23 cellular contexts compared by ENCODE assay signal in the genomic region with DNA sequence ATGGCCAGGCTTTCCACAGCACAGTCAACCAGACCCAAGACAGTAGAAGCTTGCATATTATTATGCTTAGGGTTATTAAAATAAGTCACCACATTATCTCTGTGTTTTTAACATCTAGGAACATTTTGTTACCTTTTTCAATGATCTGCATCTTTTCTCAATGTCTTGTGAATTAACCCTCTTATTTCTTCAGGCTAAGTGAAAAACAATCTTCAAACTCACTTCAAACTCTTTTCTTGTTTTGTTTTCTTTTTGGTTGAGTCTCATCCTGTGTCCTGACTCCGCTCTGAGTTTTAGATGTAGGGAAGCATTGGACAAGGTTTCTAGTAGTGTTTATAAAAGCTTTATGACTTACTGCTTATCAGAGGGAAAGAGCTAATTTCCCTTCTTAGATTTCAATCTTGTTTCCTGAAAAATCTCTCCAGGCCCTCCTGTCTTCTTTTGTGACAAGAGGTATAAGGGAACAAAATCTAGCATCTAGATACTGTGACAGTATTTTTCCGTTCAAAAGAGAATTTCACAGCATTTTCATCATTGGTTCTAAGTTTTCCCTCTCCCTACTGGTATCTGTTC. TPM values are rescaled to one million over a fixed set of nuclear protein-coding genes. Genes with fewer than 3 reads are reported as not detected.
DNase-seq lines count a peak whose midpoint lies in the region; ATAC-seq and TF ChIP-seq lines count a peak whose summit lies in the region.
"Had no signal": no experiment of that assay in that cellular context is flagged by ENCODE, and none has a peak within 500 bp of the region (broad histone marks: within the 10 kb centered on the region; RNA-seq: fewer than 3 reads in every experiment).

No MANE protein-coding gene starts in this region.

- no peak overlapping the region for H4K91ac ChIP-seq in trophoblast cell (ENCODE audit: low read depth, low read length)

- CTCF ChIA-PET in activated naive CD4-positive, alpha-beta T cell treated with anti-CD3 and anti-CD28 coated beads, Interleukin-2, amount 10 ng/mL, durations not matched to agents 7 days and 5 days (lab: Charles Lee), result no interaction called here
- CTCF ChIA-PET in activated naive CD4-positive, alpha-beta T cell treated with anti-CD3 and anti-CD28 coated beads for 36 hours (lab: Charles Lee), result interaction anchor here (0.5 to 1.7 kb wide), 3 partner anchors 82 to 1021 kb away, joined by 3 read pairs; no protein-coding TSS in a partner anchor

- H3K9me3 ChIP-seq in mesodermal cell (ENCODE audit: control insufficient read depth, low read length) (no peaks in the 10 kb centered on the region), trophoblast cell (ENCODE audit: insufficient read depth, low read depth, low read length) (no peaks in the 10 kb centered on the region)
- H3K9me3 ChIP-seq: BE2C, Caco-2 had no signal

- no peaks in the 10 kb centered on the region for H3K36me3 Mint-ChIP-seq in activated naive CD4-positive, alpha-beta T cell treated with anti-CD3 and anti-CD28 coated beads, Interleukin-2, amount 10 ng/mL, durations not matched to agents 7 days and 5 days
- no peaks in the 10 kb centered on the region for H3K36me3 Mint-ChIP-seq in activated naive CD4-positive, alpha-beta T cell treated with anti-CD3 and anti-CD28 coated beads for 36 hours (ENCODE audit: low read depth)

- no peak overlapping the region for H2AK5ac ChIP-seq in trophoblast cell (ENCODE audit: low read length)

- H3K27ac ChIP-seq in mesodermal cell (ENCODE audit: low read depth, low read length, severe bottlenecking) (peak overlapping the region; percentile 68), trophoblast cell (ENCODE audit: low read depth, low read length) (no peak overlapping the region)
- H3K27ac ChIP-seq: HL-60 had no signal

- H3K14ac ChIP-seq in trophoblast cell (ENCODE audit: low read length), result no peak overlapping the region

- no peak overlapping the region for H4K8ac ChIP-seq in trophoblast cell (ENCODE audit: low read depth, low read length)

- no peaks in the 10 kb centered on the region for H3K79me1 ChIP-seq in trophoblast cell (ENCODE audit: low read length)

- no peak for ATAC-seq in HG02973 (IDR thresholded peaks at IDR 0.05; ENCODE audit: unreplicated experiment)
- ATAC-seq: K562 had no signal

- H3K4me3 ChIP-seq in mesodermal cell (ENCODE audit: extremely low read depth, insufficient read depth, low read length, poor library complexity, severe bottlenecking) (no peak overlapping the region), trophoblast cell (ENCODE audit: low read depth, low read length) (no peak overlapping the region)
- H3K4me3 ChIP-seq: K562 had no signal

- no peak for DNase-seq in activated naive CD4-positive, alpha-beta T cell treated with anti-CD3 and anti-CD28 coated beads, Interleukin-2, amount 10 ng/mL, durations not matched to agents 7 days and 5 days
- no peak for DNase-seq in activated naive CD4-positive, alpha-beta T cell treated with anti-CD3 and anti-CD28 coated beads for 36 hours
- no peak for DNase-seq in trophoblast cell
- DNase-seq in AG20443 (ENCODE audit: low spot score), result no peak
- no peak for DNase-seq in amniotic stem cell (lab: John Stamatoyannopoulos, UW)
- DNase-seq: 8988T; BE2C; C1 segment of cervical spinal cord; Caco-2; CD4-positive, alpha-beta T cell; DMS153; DMS79; GDM1; GOT3; H9; IMR-90 had no signal

- no peak overlapping the region for H2BK120ac ChIP-seq in trophoblast cell (ENCODE audit: insufficient read depth, low read length, poor library complexity)

- H3K23ac ChIP-seq in trophoblast cell (ENCODE audit: low read length), result no peak overlapping the region

- no peak overlapping the region for H3K4me3 Mint-ChIP-seq in activated naive CD4-positive, alpha-beta T cell treated with anti-CD3 and anti-CD28 coated beads, Interleukin-2, amount 10 ng/mL, durations not matched to agents 7 days and 5 days
- no peak overlapping the region for H3K4me3 Mint-ChIP-seq in activated naive CD4-positive, alpha-beta T cell treated with anti-CD3 and anti-CD28 coated beads for 36 hours
- H3K4me3 Mint-ChIP-seq: CD4-positive, alpha-beta T cell; H9 had no signal

- H2BK5ac ChIP-seq in trophoblast cell (ENCODE audit: low read depth, low read length, poor library complexity), result no peak overlapping the region

- H2AFZ ChIP-seq in trophoblast cell (ENCODE audit: insufficient read depth, low read length, poor library complexity), result no peak overlapping the region

- no peak overlapping the region for H4K12ac ChIP-seq in trophoblast cell (ENCODE audit: low read depth, low read length)

- H3K4me1 Mint-ChIP-seq in activated naive CD4-positive, alpha-beta T cell treated with anti-CD3 and anti-CD28 coated beads, Interleukin-2, amount 10 ng/mL, durations not matched to agents 7 days and 5 days, result no peaks in the 10 kb centered on the region
- H3K4me1 Mint-ChIP-seq in activated naive CD4-positive, alpha-beta T cell treated with anti-CD3 and anti-CD28 coated beads for 36 hours (ENCODE audit: low read depth), result peaks cover 16% of the 10 kb centered on the region

- H3K27me3 ChIP-seq in trophoblast cell (ENCODE audit: insufficient read depth, low read length), result no peaks in the 10 kb centered on the region
- H3K27me3 ChIP-seq: BE2C had no signal

- H3K9ac ChIP-seq in trophoblast cell (ENCODE audit: low read length), result peak overlapping the region; percentile 52

- WGBS in mesodermal cell (ENCODE audit: insufficient coverage in 2 of 2), 2 experiments, result 82 to 100% methylated on average over 1 of the region's 2 CpGs
- no CpG with 5 or more reads among the region's 2 CpGs for WGBS in trophoblast cell (ENCODE audit: extremely low coverage, insufficient coverage, insufficient read length)

- H3K27me3 Mint-ChIP-seq in activated naive CD4-positive, alpha-beta T cell treated with anti-CD3 and anti-CD28 coated beads, Interleukin-2, amount 10 ng/mL, durations not matched to agents 7 days and 5 days, result no peaks in the 10 kb centered on the region
- H3K27me3 Mint-ChIP-seq in activated naive CD4-positive, alpha-beta T cell treated with anti-CD3 and anti-CD28 coated beads for 36 hours (ENCODE audit: low read depth), result no peaks in the 10 kb centered on the region
- H3K27me3 Mint-ChIP-seq: CD4-positive, alpha-beta T cell had no signal

- H3K18ac ChIP-seq in trophoblast cell (ENCODE audit: low read length), result no peak overlapping the region

- no peak overlapping the region for H3K4ac ChIP-seq in trophoblast cell (ENCODE audit: low read depth, low read length)

- intact Hi-C loops in activated naive CD4-positive, alpha-beta T cell treated with anti-CD3 and anti-CD28 coated beads for 36 hours (cut with micrococcal nuclease), result no loop called here

- H3K9me3 Mint-ChIP-seq in activated naive CD4-positive, alpha-beta T cell treated with anti-CD3 and anti-CD28 coated beads, Interleukin-2, amount 10 ng/mL, durations not matched to agents 7 days and 5 days, result no peaks in the 10 kb centered on the region
- H3K9me3 Mint-ChIP-seq in activated naive CD4-positive, alpha-beta T cell treated with anti-CD3 and anti-CD28 coated beads for 36 hours, result no peaks in the 10 kb centered on the region
- H3K9me3 Mint-ChIP-seq: CD4-positive, alpha-beta T cell; H9 had no signal

- no peak overlapping the region for H2BK12ac ChIP-seq in trophoblast cell (ENCODE audit: low read length)

- no peak overlapping the region for H3K4me2 ChIP-seq in trophoblast cell (ENCODE audit: low read length)

- H3K36me3 ChIP-seq in mesodermal cell (ENCODE audit: control insufficient read depth, insufficient read depth, low read length) (no peaks in the 10 kb centered on the region), trophoblast cell (ENCODE audit: control insufficient read depth in 1 of 2, insufficient read depth in 2 of 2, low read length in 2 of 2) (no peaks in the 10 kb centered on the region)
- H3K36me3 ChIP-seq: BE2C had no signal

- no peaks in the 10 kb centered on the region for H3K79me2 ChIP-seq in trophoblast cell (ENCODE audit: control insufficient read depth, insufficient read depth, low read length, poor library complexity)

- H3K4me1 ChIP-seq in mesodermal cell (ENCODE audit: control insufficient read depth, insufficient read depth, low read length, poor library complexity, severe bottlenecking) (peaks cover 24% of the 10 kb centered on the region), trophoblast cell (ENCODE audit: control insufficient read depth in 1 of 2, insufficient read depth in 2 of 2, low read length in 2 of 2) (no peaks in the 10 kb centered on the region)
- H3K4me1 ChIP-seq: Caco-2 had no signal

- peak overlapping the region; percentile 20 for H3K27ac Mint-ChIP-seq in activated naive CD4-positive, alpha-beta T cell treated with anti-CD3 and anti-CD28 coated beads, Interleukin-2, amount 10 ng/mL, durations not matched to agents 7 days and 5 days
- H3K27ac Mint-ChIP-seq in activated naive CD4-positive, alpha-beta T cell treated with anti-CD3 and anti-CD28 coated beads for 36 hours, result no peak overlapping the region
- H3K27ac Mint-ChIP-seq: CD4-positive, alpha-beta T cell had no signal

TF ChIP-seq in PFSK-1, 5 proteins besides CTCF, POLR2A, EP300 and RAD21:
- TF ChIP-seq TAF1 (IDR thresholded peaks at IDR 0.05; ENCODE audit: borderline replicate concordance, insufficient read depth, low read length) (peak; percentile 49; the same call in 1 of the 2 replicates), SIN3A (IDR thresholded peaks at IDR 0.05; ENCODE audit: borderline replicate concordance, insufficient read depth, low read length) (no peak)

RNA-seq across cellular contexts. Expression of a gene that starts 26.2 kb away (rescaled TPM):
- not detected for total RNA-seq in activated naive CD4-positive, alpha-beta T cell treated with anti-CD3 and anti-CD28 coated beads for 36 hours
- 0.63 TPM for polyA plus RNA-seq in PFSK-1 (2012; ENCODE audit: insufficient read length, low read depth)
- 0.18 TPM for polyA plus RNA-seq in mesodermal cell (2013, experiment 1 of 2)
- 0.40 TPM for polyA plus RNA-seq in mesodermal cell (2013, experiment 2 of 2)
- polyA plus RNA-seq in trophoblast cell (2013), result not detected in 2 replicates
- total RNA-seq: Caco-2; CD4-positive, alpha-beta T cell; Daoy; H9; HT1080; IMR-90; K562 had no signal
- polyA plus RNA-seq: IMR-90, K562 had no signal
